In the genomic region with DNA sequence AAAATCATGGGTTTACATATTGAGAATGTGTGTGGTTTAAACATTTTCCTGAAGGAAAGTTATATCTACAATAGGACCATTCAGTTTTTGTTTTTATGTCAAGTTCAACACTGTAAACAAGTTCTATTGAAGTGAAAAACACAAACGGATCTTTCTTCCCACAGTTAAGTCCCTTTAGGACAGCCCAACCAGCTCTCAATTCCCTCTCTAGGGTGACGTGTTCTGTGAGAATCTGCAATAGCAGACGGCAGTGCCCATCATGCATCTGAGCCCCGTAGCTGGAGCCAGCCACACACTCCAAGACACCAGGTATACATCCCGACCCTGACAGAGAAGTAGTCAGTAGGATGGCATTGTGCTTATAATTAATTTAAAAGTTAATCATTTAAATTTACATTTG, we compare ENCODE assay signal across 1 cellular context.
TF ChIP-seq lines count a peak whose summit lies in the region.

No MANE protein-coding gene starts in this region.

TF ChIP-seq in K562, 482 proteins besides CTCF, POLR2A, EP300 and RAD21 (continued from another document):
- TF ChIP-seq FOXO4 (CRISPR knock-in tag; IDR thresholded peaks at IDR 0.05) (no peak), ZEB2 (IDR thresholded peaks at IDR 0.05) (no peak)
